In genomic region chr6:35552285-35552917, GRCh38 we compare ENCODE assay signal across 1 cellular context.
A peak's percentile ranks its signal among the peaks of the same experiment; 100 is the strongest.
TF ChIP-seq lines count a peak whose summit lies in the region.

No MANE protein-coding gene starts in this region.

TF ChIP-seq in K562, 482 proteins besides CTCF, POLR2A, EP300 and RAD21:
- TF ChIP-seq CBX3 (IDR thresholded peaks at IDR 0.05; ENCODE audit: borderline replicate concordance in 1 of 2, low read length in 2 of 2) (peak in 1 of 2 experiments; percentile 94; a peak in 2 of 3 replicates), FOXA3 (CRISPR knock-in tag; conservative IDR thresholded peaks at IDR 0.05 in 1 of 2, IDR thresholded peaks at IDR 0.05 in 1 of 2) (no peak), EWSR1 (IDR thresholded peaks at IDR 0.05; ENCODE audit: borderline replicate concordance, low read depth, partially characterized antibody) (no peak), TFAP4 (CRISPR knock-in tag; IDR thresholded peaks at IDR 0.05; ENCODE audit: borderline replicate concordance) (peak; percentile 14; the same call in 1 of the 2 replicates), ZNF695 (CRISPR knock-in tag; IDR thresholded peaks at IDR 0.05) (no peak), POLR2G (IDR thresholded peaks at IDR 0.05; ENCODE audit: low read depth, low read length) (no peak), DPF2 (IDR thresholded peaks at IDR 0.05) (no peak), ZNF184 (CRISPR knock-in tag; IDR thresholded peaks at IDR 0.05) (no peak), CBX5 (IDR thresholded peaks at IDR 0.05; ENCODE audit: borderline replicate concordance, low read depth) (0 out of 2 replicates have a peak, but pooled peaks have one; percentile 47), STAT5B (CRISPR knock-in tag; IDR thresholded peaks at IDR 0.05) (no peak)
- TF ChIP-seq, protein P1, sequence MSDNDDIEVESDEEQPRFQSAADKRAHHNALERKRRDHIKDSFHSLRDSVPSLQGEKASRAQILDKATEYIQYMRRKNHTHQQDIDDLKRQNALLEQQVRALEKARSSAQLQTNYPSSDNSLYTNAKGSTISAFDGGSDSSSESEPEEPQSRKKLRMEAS (CRISPR knock-in tag; IDR thresholded peaks at IDR 0.05), result 0 out of 2 replicates have a peak, but pooled peaks have one; percentile 20
TF ChIP-seq in K562: peak in this region for 4.
